ENCODE assay signal across 1 cellular context in the genomic region with DNA sequence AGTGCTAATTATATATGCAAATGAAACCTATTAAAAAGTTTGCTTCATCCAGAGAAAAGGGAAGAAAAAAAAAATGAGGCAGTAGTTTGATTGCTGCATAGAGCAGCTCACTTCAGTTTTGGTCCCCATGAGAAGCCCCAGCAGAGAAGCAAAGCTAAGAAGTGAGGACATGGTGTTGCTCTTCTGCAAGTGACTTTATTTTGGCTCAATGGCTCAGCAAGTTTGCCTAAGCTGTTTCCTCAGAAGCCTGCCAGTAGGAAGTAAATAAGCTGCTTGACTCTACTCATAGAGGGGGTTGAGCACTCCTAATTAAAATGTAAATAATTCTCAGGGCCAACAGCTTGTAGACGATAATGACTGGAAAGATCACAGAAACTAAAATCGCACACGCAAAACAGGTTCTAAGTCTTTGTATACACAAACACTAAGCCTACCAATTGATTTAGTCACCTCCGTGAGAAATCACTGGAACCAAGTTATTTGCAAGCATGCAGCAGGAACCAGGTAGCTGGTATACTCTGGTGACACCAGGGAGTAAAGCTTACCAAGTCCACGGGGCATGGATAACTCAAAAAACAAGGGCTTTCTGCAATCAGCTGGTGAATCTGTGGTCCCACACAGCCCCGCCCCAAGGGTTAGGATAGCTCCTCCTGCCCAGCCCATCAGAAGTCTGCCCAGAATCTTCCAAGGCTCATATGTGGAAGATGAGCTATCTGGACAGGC.
TF ChIP-seq lines count a peak whose summit lies in the region.

No MANE protein-coding gene starts in this region.

TF ChIP-seq in H1, 55 proteins besides CTCF, POLR2A, EP300 and RAD21 (continued from another document):
- TF ChIP-seq, protein P1, sequence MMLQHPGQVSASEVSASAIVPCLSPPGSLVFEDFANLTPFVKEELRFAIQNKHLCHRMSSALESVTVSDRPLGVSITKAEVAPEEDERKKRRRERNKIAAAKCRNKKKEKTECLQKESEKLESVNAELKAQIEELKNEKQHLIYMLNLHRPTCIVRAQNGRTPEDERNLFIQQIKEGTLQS (IDR thresholded peaks at IDR 0.05; ENCODE audit: insufficient read depth, low read depth, low read length): no peak
- TF ChIP-seq, protein P2, sequence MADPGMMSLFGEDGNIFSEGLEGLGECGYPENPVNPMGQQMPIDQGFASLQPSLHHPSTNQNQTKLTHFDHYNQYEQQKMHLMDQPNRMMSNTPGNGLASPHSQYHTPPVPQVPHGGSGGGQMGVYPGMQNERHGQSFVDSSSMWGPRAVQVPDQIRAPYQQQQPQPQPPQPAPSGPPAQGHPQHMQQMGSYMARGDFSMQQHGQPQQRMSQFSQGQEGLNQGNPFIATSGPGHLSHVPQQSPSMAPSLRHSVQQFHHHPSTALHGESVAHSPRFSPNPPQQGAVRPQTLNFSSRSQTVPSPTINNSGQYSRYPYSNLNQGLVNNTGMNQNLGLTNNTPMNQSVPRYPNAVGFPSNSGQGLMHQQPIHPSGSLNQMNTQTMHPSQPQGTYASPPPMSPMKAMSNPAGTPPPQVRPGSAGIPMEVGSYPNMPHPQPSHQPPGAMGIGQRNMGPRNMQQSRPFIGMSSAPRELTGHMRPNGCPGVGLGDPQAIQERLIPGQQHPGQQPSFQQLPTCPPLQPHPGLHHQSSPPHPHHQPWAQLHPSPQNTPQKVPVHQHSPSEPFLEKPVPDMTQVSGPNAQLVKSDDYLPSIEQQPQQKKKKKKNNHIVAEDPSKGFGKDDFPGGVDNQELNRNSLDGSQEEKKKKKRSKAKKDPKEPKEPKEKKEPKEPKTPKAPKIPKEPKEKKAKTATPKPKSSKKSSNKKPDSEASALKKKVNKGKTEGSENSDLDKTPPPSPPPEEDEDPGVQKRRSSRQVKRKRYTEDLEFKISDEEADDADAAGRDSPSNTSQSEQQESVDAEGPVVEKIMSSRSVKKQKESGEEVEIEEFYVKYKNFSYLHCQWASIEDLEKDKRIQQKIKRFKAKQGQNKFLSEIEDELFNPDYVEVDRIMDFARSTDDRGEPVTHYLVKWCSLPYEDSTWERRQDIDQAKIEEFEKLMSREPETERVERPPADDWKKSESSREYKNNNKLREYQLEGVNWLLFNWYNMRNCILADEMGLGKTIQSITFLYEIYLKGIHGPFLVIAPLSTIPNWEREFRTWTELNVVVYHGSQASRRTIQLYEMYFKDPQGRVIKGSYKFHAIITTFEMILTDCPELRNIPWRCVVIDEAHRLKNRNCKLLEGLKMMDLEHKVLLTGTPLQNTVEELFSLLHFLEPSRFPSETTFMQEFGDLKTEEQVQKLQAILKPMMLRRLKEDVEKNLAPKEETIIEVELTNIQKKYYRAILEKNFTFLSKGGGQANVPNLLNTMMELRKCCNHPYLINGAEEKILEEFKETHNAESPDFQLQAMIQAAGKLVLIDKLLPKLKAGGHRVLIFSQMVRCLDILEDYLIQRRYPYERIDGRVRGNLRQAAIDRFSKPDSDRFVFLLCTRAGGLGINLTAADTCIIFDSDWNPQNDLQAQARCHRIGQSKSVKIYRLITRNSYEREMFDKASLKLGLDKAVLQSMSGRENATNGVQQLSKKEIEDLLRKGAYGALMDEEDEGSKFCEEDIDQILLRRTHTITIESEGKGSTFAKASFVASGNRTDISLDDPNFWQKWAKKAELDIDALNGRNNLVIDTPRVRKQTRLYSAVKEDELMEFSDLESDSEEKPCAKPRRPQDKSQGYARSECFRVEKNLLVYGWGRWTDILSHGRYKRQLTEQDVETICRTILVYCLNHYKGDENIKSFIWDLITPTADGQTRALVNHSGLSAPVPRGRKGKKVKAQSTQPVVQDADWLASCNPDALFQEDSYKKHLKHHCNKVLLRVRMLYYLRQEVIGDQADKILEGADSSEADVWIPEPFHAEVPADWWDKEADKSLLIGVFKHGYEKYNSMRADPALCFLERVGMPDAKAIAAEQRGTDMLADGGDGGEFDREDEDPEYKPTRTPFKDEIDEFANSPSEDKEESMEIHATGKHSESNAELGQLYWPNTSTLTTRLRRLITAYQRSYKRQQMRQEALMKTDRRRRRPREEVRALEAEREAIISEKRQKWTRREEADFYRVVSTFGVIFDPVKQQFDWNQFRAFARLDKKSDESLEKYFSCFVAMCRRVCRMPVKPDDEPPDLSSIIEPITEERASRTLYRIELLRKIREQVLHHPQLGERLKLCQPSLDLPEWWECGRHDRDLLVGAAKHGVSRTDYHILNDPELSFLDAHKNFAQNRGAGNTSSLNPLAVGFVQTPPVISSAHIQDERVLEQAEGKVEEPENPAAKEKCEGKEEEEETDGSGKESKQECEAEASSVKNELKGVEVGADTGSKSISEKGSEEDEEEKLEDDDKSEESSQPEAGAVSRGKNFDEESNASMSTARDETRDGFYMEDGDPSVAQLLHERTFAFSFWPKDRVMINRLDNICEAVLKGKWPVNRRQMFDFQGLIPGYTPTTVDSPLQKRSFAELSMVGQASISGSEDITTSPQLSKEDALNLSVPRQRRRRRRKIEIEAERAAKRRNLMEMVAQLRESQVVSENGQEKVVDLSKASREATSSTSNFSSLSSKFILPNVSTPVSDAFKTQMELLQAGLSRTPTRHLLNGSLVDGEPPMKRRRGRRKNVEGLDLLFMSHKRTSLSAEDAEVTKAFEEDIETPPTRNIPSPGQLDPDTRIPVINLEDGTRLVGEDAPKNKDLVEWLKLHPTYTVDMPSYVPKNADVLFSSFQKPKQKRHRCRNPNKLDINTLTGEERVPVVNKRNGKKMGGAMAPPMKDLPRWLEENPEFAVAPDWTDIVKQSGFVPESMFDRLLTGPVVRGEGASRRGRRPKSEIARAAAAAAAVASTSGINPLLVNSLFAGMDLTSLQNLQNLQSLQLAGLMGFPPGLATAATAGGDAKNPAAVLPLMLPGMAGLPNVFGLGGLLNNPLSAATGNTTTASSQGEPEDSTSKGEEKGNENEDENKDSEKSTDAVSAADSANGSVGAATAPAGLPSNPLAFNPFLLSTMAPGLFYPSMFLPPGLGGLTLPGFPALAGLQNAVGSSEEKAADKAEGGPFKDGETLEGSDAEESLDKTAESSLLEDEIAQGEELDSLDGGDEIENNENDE (IDR thresholded peaks at IDR 0.05; ENCODE audit: insufficient replicate concordance, low read length): no peak
- no peak for TF ChIP-seq POU5F1 (IDR thresholded peaks at IDR 0.05; ENCODE audit: low read depth, low read length)
- TF ChIP-seq CBX8 (IDR thresholded peaks at IDR 0.05; ENCODE audit: borderline replicate concordance, low read depth, low read length): no peak
- no peak for TF ChIP-seq FOSL1 (IDR thresholded peaks at IDR 0.05; ENCODE audit: insufficient read depth, low read depth, low read length)
- TF ChIP-seq TEAD4 (IDR thresholded peaks at IDR 0.05; ENCODE audit: low read depth, low read length): no peak
